Comparison of ENCODE assay signal across 24 cellular contexts in the genomic region with DNA sequence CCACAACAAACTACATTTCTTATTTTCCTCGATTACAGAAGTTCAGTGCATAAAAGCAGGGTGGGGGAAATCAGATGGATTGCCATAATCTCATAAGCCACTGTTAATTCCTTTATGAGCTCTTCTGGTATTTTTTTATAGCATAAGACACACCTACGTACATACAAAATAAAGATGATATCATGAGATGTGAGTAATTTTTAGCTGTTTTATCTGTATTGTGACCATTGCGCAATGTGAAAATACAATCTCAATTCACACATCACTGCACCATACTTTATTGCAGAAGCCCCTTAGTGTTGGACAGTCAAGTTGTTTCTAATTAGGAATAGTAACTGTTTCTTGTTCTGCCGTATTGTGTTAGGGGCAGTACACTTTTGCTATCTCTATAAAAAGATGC.
"Had no signal": no experiment of that assay in that cellular context is flagged by ENCODE, and none has a peak within 500 bp of the region (broad histone marks: within the 10 kb centered on the region; RNA-seq: fewer than 3 reads in every experiment).

No MANE protein-coding gene starts in this region.

- H3K4me3 ChIP-seq: Peyer's patch, SJCRH30 had no signal

- H3K36me3 ChIP-seq: brain microvascular endothelial cell, Peyer's patch, SJCRH30 had no signal

- H3K27me3 ChIP-seq: brain microvascular endothelial cell, Peyer's patch, SJCRH30 had no signal

- H3K4me1 ChIP-seq: Peyer's patch, SJCRH30 had no signal

- H3K27ac ChIP-seq: brain microvascular endothelial cell, Peyer's patch, RWPE1, SJCRH30, VCaP had no signal

- ATAC-seq: activated CD8-positive, alpha-beta T cell treated with anti-CD3 and anti-CD28 coated beads for 36 hours; activated T-cell treated with anti-CD3 and anti-CD28 coated beads, Interleukin-2, amount 50 U/mL, for 72 hours had no signal

- H3K9me3 ChIP-seq: Peyer's patch, SJCRH30 had no signal

- DNase-seq: activated CD4-positive, alpha-beta T cell treated with anti-CD3 and anti-CD28 coated beads for 4 hours; activated CD8-positive, alpha-beta memory T cell treated with anti-CD3 and anti-CD28 coated beads, Interleukin-2, amount 50 U/mL, for 4 hours; activated CD8-positive, alpha-beta T cell treated with anti-CD3 and anti-CD28 coated beads for 36 hours; activated gamma-delta T cell treated with Interleukin-2 at 50 U/mL for 16 hours; activated naive CD4-positive, alpha-beta T cell treated with anti-CD3 and anti-CD28 coated beads, Interleukin-2, amount 10 ng/mL, durations not matched to agents 7 days and 5 days; activated naive CD8-positive, alpha-beta T cell treated with anti-CD3 and anti-CD28 coated beads for 36 hours; activated T-cell treated with anti-CD3 and anti-CD28 coated beads, Interleukin-2, amount 50 U/mL, for 72 hours; brain microvascular endothelial cell; caudate nucleus; NCI-H1048; NCI-H146; NCI-H187 treated with DMSO at 0.1 percent for 48 hours; NCI-H2081 treated with DMSO at 0.1 percent for 48 hours; NCI-H2227 treated with DMSO at 0.1 percent for 48 hours; NCI-H446 treated with DMSO at 0.1 percent for 48 hours; NCI-H524 treated with DMSO at 0.1 percent for 48 hours; NCI-H748 treated with DMSO at 0.1 percent for 48 hours; Peyer's patch; Right ventricle myocardium superior; SJCRH30; SK-N-SH; T-helper 1 cell had no signal
